In genomic region chr5:177183766-177184165, GRCh38 we compare ENCODE assay signal across 20 cellular contexts. TPM values are rescaled to one million over a fixed set of nuclear protein-coding genes. Genes with fewer than 3 reads are reported as not detected.
A peak's percentile ranks its signal among the peaks of the same experiment; 100 is the strongest.
DNase-seq lines count a peak whose midpoint lies in the region; ATAC-seq and TF ChIP-seq lines count a peak whose summit lies in the region.
"Had no signal": no experiment of that assay in that cellular context is flagged by ENCODE, and none has a peak within 500 bp of the region (broad histone marks: within the 10 kb centered on the region; RNA-seq: fewer than 3 reads in every experiment).

No MANE protein-coding gene starts in this region.

- H3K27ac ChIP-seq in HEK293 (ENCODE audit: extremely low read depth, low read depth, low read length): no peak overlapping the region

- peak overlapping the region; percentile 2 for H3K27ac Mint-ChIP-seq in T-helper 1 cell treated with Interleukin-12 subunit alpha and Interleukin-12 subunit beta and Interleukin-4 antibody, amounts not matched to agents 30 μg/mL and 1 μg/mL, for 36 hours
- peak overlapping the region; percentile 16 for H3K27ac Mint-ChIP-seq in dendritic cell treated with granulocyte-macrophage colony-stimulating factor and Interleukin-4, amounts not matched to agents 40 ng/mL and 50 ng/mL, for 4 days
- H3K27ac Mint-ChIP-seq in osteocyte (ENCODE audit: unreplicated experiment): peak overlapping the region; percentile 45

- no peaks in the 10 kb centered on the region for H3K9me3 Mint-ChIP-seq in T-helper 1 cell treated with Interleukin-12 subunit alpha and Interleukin-12 subunit beta and Interleukin-4 antibody, amounts not matched to agents 30 μg/mL and 1 μg/mL, for 36 hours
- no peaks in the 10 kb centered on the region for H3K9me3 Mint-ChIP-seq in dendritic cell treated with granulocyte-macrophage colony-stimulating factor and Interleukin-4, amounts not matched to agents 40 ng/mL and 50 ng/mL, for 4 days
- no peaks in the 10 kb centered on the region for H3K9me3 Mint-ChIP-seq in osteocyte (ENCODE audit: unreplicated experiment)
- H3K9me3 Mint-ChIP-seq: CD8-positive, alpha-beta memory T cell had no signal

- H3K4me3 Mint-ChIP-seq in T-helper 1 cell treated with Interleukin-12 subunit alpha and Interleukin-12 subunit beta and Interleukin-4 antibody, amounts not matched to agents 30 μg/mL and 1 μg/mL, for 36 hours: no peak overlapping the region
- H3K4me3 Mint-ChIP-seq in dendritic cell treated with granulocyte-macrophage colony-stimulating factor and Interleukin-4, amounts not matched to agents 40 ng/mL and 50 ng/mL, for 4 days: no peak overlapping the region
- no peak overlapping the region for H3K4me3 Mint-ChIP-seq in osteocyte (ENCODE audit: unreplicated experiment)
- H3K4me3 Mint-ChIP-seq: CD8-positive, alpha-beta memory T cell had no signal

- peaks cover 1% of the 10 kb centered on the region; the same call in 1 of the 2 replicates for H3K4me1 ChIP-seq in HEK293 (ENCODE audit: control insufficient read depth, insufficient read depth, low read length)

- no peak for DNase-seq in T-helper 1 cell
- DNase-seq in osteocyte (ENCODE audit: extremely low spot score, unreplicated experiment): no peak
- DNase-seq in DMS 273 (lab: John Stamatoyannopoulos, UW; ENCODE audit: unreplicated experiment): no peak
- DNase-seq in SW 1271 (lab: John Stamatoyannopoulos, UW): no peak
- DNase-seq: 8988T; CD8-positive, alpha-beta memory T cell; DMS79; H7; KG1; NCI-H1105 treated with DMSO at 0.1 percent for 48 hours; NCI-H1694; NCI-H2081 treated with DMSO at 0.1 percent for 48 hours; NCI-H510A; NCI-H774; SIG-M5 had no signal

- peaks cover 5% of the 10 kb centered on the region for H3K36me3 Mint-ChIP-seq in T-helper 1 cell treated with Interleukin-12 subunit alpha and Interleukin-12 subunit beta and Interleukin-4 antibody, amounts not matched to agents 30 μg/mL and 1 μg/mL, for 36 hours (ENCODE audit: low read depth)
- H3K36me3 Mint-ChIP-seq in dendritic cell treated with granulocyte-macrophage colony-stimulating factor and Interleukin-4, amounts not matched to agents 40 ng/mL and 50 ng/mL, for 4 days (ENCODE audit: low read depth): peaks cover 42% of the 10 kb centered on the region
- peaks cover 3% of the 10 kb centered on the region for H3K36me3 Mint-ChIP-seq in osteocyte (ENCODE audit: unreplicated experiment)

- intact Hi-C loops in dendritic cell treated with granulocyte-macrophage colony-stimulating factor and Interleukin-4, amounts not matched to agents 40 ng/mL and 50 ng/mL, for 4 days (cut with micrococcal nuclease): no loop called here

- POLR2A ChIA-PET in HEK293 (lab: Yijun Ruan, JAX): no interaction called here

- peaks cover 9 to 11% of the 10 kb centered on the region in 2 experiments; a peak in 2 of 3 replicates for H3K36me3 ChIP-seq in HEK293 (ENCODE audit: control insufficient read depth in 2 of 2, insufficient read depth in 1 of 2, low read length in 2 of 2)

- H3K4me3 ChIP-seq in HEK293 (ENCODE audit: low read depth, low read length): no peak overlapping the region

- ATAC-seq in GM21619 (IDR thresholded peaks at IDR 0.05; ENCODE audit: unreplicated experiment): no peak
- ATAC-seq: HepG2 had no signal

- H3K4me1 Mint-ChIP-seq in T-helper 1 cell treated with Interleukin-12 subunit alpha and Interleukin-12 subunit beta and Interleukin-4 antibody, amounts not matched to agents 30 μg/mL and 1 μg/mL, for 36 hours (ENCODE audit: low read depth): peaks cover 5% of the 10 kb centered on the region
- peaks cover 34% of the 10 kb centered on the region for H3K4me1 Mint-ChIP-seq in dendritic cell treated with granulocyte-macrophage colony-stimulating factor and Interleukin-4, amounts not matched to agents 40 ng/mL and 50 ng/mL, for 4 days (ENCODE audit: low read depth)
- H3K4me1 Mint-ChIP-seq in osteocyte (ENCODE audit: unreplicated experiment): peaks cover 1% of the 10 kb centered on the region

- CTCF ChIA-PET in HEK293 (lab: Yijun Ruan, JAX): interaction anchor here (0.6 kb wide), 1 partner anchor 13 kb away, joined by 4 read pairs; no protein-coding TSS in a partner anchor

- H3K27me3 Mint-ChIP-seq in T-helper 1 cell treated with Interleukin-12 subunit alpha and Interleukin-12 subunit beta and Interleukin-4 antibody, amounts not matched to agents 30 μg/mL and 1 μg/mL, for 36 hours (ENCODE audit: low read depth): no peaks in the 10 kb centered on the region
- no peaks in the 10 kb centered on the region for H3K27me3 Mint-ChIP-seq in dendritic cell treated with granulocyte-macrophage colony-stimulating factor and Interleukin-4, amounts not matched to agents 40 ng/mL and 50 ng/mL, for 4 days
- no peaks in the 10 kb centered on the region for H3K27me3 Mint-ChIP-seq in osteocyte (ENCODE audit: unreplicated experiment)
- H3K27me3 Mint-ChIP-seq: CD8-positive, alpha-beta memory T cell had no signal

- TF ChIP-seq CTCF in HEK293 (tag by site-specific recombination; IDR thresholded peaks at IDR 0.05): no peak
- no peak for TF ChIP-seq CTCF in osteocyte (IDR thresholded peaks at IDR 0.05)

- H3K9me3 ChIP-seq in HEK293 (ENCODE audit: control insufficient read depth, insufficient read depth, low read depth, low read length): no peaks in the 10 kb centered on the region

TF ChIP-seq in HEK293, 187 proteins besides CTCF, POLR2A, EP300 and RAD21:
- TF ChIP-seq ZNF280D (tag by site-specific recombination; IDR thresholded peaks at IDR 0.05) (no peak), ZNF146 (tag by site-specific recombination; IDR thresholded peaks at IDR 0.05) (peak; percentile 91), ZNF488 (tag by site-specific recombination; IDR thresholded peaks at IDR 0.05) (no peak)
TF ChIP-seq in HEK293: peak in this region for 1.

RNA-seq across cellular contexts. Expression of gene NSD1, which starts 50.2 kb away (rescaled TPM):
- 71.6 and 74.7 TPM in 2 replicates for total RNA-seq in osteocyte
